ENCODE assay signal across 1 cellular context in the genomic region with DNA sequence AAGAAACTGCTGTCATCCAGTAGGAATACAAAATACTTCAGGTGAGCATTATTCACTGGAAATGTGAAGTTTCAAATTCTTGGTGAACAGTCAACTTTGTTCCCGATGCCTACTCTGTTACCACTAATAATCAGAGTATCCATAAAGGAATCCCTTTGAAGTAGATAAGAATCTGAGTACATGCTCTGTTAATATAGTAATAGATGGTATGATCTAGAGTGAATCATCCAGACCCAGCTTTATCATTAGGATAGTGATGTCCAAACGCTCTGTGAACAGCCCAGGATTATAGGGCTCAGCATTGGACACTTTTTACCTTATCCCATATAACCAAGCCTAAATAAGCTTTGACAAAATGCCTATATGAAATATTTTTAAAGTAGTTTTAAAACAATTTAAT.
TF ChIP-seq lines count a peak whose summit lies in the region.

No MANE protein-coding gene starts in this region.

TF ChIP-seq in SK-N-SH, 30 proteins besides CTCF, POLR2A, EP300 and RAD21:
- TF ChIP-seq NFIC (IDR thresholded peaks at IDR 0.05; ENCODE audit: borderline replicate concordance), result no peak
- TF ChIP-seq SMC3 (IDR thresholded peaks at IDR 0.05; ENCODE audit: low read depth, low read length), result no peak
- no peak for TF ChIP-seq SIN3A (IDR thresholded peaks at IDR 0.05; ENCODE audit: borderline replicate concordance, low read depth, low read length)
- no peak for TF ChIP-seq EZH2phosphoT487 (IDR thresholded peaks at IDR 0.05; ENCODE audit: borderline replicate concordance, low read depth)
- TF ChIP-seq FOSL2 (IDR thresholded peaks at IDR 0.05; ENCODE audit: borderline replicate concordance, low read depth), result peak; percentile 20; the same call in 1 of the 2 replicates
- TF ChIP-seq YY1 (IDR thresholded peaks at IDR 0.05; ENCODE audit: low read depth), result no peak
- TF ChIP-seq RFX5 (IDR thresholded peaks at IDR 0.05; ENCODE audit: low read length), result no peak
- no peak for TF ChIP-seq TCF12 (IDR thresholded peaks at IDR 0.05)
- TF ChIP-seq MEF2A (IDR thresholded peaks at IDR 0.05; ENCODE audit: borderline replicate concordance, low read depth), result no peak
- no peak for TF ChIP-seq FOXJ3 (CRISPR knock-in tag; IDR thresholded peaks at IDR 0.05)
- no peak for TF ChIP-seq FOXM1 (IDR thresholded peaks at IDR 0.05; ENCODE audit: low read depth)
- TF ChIP-seq ELF1 (IDR thresholded peaks at IDR 0.05), result no peak
- no peak for TF ChIP-seq RXRA (IDR thresholded peaks at IDR 0.05; ENCODE audit: borderline replicate concordance, low read depth)
- TF ChIP-seq, protein P1, sequence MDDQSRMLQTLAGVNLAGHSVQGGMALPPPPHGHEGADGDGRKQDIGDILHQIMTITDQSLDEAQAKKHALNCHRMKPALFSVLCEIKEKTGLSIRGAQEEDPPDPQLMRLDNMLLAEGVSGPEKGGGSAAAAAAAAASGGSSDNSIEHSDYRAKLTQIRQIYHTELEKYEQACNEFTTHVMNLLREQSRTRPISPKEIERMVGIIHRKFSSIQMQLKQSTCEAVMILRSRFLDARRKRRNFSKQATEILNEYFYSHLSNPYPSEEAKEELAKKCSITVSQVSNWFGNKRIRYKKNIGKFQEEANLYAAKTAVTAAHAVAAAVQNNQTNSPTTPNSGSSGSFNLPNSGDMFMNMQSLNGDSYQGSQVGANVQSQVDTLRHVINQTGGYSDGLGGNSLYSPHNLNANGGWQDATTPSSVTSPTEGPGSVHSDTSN (IDR thresholded peaks at IDR 0.05), result peak; percentile 10; the same call in 1 of the 2 replicates
- TF ChIP-seq, protein P2, sequence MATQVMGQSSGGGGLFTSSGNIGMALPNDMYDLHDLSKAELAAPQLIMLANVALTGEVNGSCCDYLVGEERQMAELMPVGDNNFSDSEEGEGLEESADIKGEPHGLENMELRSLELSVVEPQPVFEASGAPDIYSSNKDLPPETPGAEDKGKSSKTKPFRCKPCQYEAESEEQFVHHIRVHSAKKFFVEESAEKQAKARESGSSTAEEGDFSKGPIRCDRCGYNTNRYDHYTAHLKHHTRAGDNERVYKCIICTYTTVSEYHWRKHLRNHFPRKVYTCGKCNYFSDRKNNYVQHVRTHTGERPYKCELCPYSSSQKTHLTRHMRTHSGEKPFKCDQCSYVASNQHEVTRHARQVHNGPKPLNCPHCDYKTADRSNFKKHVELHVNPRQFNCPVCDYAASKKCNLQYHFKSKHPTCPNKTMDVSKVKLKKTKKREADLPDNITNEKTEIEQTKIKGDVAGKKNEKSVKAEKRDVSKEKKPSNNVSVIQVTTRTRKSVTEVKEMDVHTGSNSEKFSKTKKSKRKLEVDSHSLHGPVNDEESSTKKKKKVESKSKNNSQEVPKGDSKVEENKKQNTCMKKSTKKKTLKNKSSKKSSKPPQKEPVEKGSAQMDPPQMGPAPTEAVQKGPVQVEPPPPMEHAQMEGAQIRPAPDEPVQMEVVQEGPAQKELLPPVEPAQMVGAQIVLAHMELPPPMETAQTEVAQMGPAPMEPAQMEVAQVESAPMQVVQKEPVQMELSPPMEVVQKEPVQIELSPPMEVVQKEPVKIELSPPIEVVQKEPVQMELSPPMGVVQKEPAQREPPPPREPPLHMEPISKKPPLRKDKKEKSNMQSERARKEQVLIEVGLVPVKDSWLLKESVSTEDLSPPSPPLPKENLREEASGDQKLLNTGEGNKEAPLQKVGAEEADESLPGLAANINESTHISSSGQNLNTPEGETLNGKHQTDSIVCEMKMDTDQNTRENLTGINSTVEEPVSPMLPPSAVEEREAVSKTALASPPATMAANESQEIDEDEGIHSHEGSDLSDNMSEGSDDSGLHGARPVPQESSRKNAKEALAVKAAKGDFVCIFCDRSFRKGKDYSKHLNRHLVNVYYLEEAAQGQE (IDR thresholded peaks at IDR 0.05; ENCODE audit: low read depth, low read length), result no peak
- TF ChIP-seq JUND (IDR thresholded peaks at IDR 0.05), result 0 out of 2 replicates have a peak, but pooled peaks have one; percentile 34
- no peak for TF ChIP-seq TAF1 (IDR thresholded peaks at IDR 0.05; ENCODE audit: borderline replicate concordance, low read depth, low read length)
